In genomic region chr19:41409288-41409687, GRCh38 we compare ENCODE assay signal across 1 cellular context.
TF ChIP-seq lines count a peak whose summit lies in the region.

No MANE protein-coding gene starts in this region.

TF ChIP-seq in GM12878, 131 proteins besides CTCF, POLR2A, EP300 and RAD21:
- TF ChIP-seq MEF2B (IDR thresholded peaks at IDR 0.05; ENCODE audit: partially characterized antibody, poor library complexity, severe bottlenecking), result no peak
- no peak for TF ChIP-seq PML (IDR thresholded peaks at IDR 0.05; ENCODE audit: low read length)
- TF ChIP-seq SIN3A (IDR thresholded peaks at IDR 0.05; ENCODE audit: low read depth, low read length), result no peak
- TF ChIP-seq IRF5 (IDR thresholded peaks at IDR 0.05; ENCODE audit: borderline replicate concordance), result no peak
- no peak for TF ChIP-seq JUNB (IDR thresholded peaks at IDR 0.05)
- TF ChIP-seq CUX1 (IDR thresholded peaks at IDR 0.05; ENCODE audit: insufficient replicate concordance, low read depth, low read length), result no peak
- TF ChIP-seq MXI1 (IDR thresholded peaks at IDR 0.05; ENCODE audit: low read depth, low read length), result no peak
- no peak for TF ChIP-seq E2F4 (IDR thresholded peaks at IDR 0.05; ENCODE audit: low read depth, low read length)
- TF ChIP-seq SIX5 (IDR thresholded peaks at IDR 0.05; ENCODE audit: low read depth, low read length, severe bottlenecking), result no peak
- no peak for TF ChIP-seq ZNF592 (IDR thresholded peaks at IDR 0.05)
- TF ChIP-seq ATF7 (IDR thresholded peaks at IDR 0.05; ENCODE audit: low read depth), result no peak
- no peak for TF ChIP-seq TBL1XR1 (IDR thresholded peaks at IDR 0.05; ENCODE audit: low read depth, low read length)
- TF ChIP-seq RUNX3 (IDR thresholded peaks at IDR 0.05; ENCODE audit: low read length), result no peak
- TF ChIP-seq NFXL1 (IDR thresholded peaks at IDR 0.05; ENCODE audit: borderline replicate concordance), result no peak
- no peak for TF ChIP-seq SUPT20H (IDR thresholded peaks at IDR 0.05; ENCODE audit: borderline replicate concordance, control insufficient read depth, low read depth, low read length)
- no peak for TF ChIP-seq ZNF622 (IDR thresholded peaks at IDR 0.05)
- no peak for TF ChIP-seq YY1 (IDR thresholded peaks at IDR 0.05; ENCODE audit: low read depth, low read length)
TF ChIP-seq in GM12878: peak in this region for 0.
